8 cellular contexts compared by ENCODE assay signal in the genomic region with DNA sequence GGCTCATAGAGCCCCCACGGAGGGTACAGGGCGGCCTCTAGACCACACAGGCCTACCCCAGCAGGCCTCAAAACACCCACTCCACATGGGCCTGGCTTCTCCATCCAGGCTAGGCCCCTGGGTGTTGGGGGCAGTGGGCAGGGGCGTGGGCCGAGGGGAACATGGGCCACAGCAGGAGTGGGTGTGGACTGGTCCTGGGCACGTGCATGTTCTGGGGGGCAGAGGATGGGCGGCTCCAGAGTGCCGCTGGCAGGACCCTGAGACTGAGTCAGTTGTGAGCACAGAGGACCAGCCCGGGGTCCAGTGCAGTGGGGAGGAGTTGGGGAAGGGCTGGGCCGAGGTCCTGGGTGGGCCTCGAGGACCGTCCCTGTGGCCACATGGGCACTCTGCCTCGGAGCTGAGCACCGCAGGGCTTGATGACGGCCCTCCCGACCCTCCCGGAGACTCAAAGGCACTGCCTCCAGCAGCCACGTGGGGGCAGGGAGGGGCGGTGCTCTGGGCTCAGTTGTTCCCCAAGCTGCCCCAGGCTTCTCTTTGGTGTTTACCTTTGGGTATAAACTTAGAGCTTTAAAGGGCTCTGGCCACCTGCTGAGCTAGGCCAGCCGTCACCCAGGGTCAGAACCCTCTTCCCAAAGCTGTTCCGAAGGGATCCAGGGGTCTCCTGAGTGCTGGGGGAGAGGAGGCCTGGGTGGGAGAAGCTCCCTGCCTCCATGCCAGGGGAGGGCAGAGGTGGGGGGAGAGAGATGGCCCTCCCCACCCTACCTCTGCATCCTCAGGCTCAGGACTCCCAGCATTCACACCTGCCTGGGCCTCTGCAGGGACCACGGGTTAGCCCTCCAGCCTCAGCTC.
DNase-seq lines count a peak whose midpoint lies in the region; ATAC-seq and TF ChIP-seq lines count a peak whose summit lies in the region.

No MANE protein-coding gene starts in this region.

- DNase-seq in activated gamma-delta T cell treated with Interleukin-2 at 50 U/mL for 16 hours = peak; percentile 60
- DNase-seq in activated gamma-delta T cell (lab: John Stamatoyannopoulos, UW) = no peak
- peak; percentile 70 to 75 for DNase-seq in SHP77 (lab: John Stamatoyannopoulos, UW)
- DNase-seq in activated naive CD4-positive, alpha-beta T cell treated with anti-CD3 and anti-CD28 coated beads for 36 hours = peak; percentile 58
- DNase-seq in germinal center (ENCODE audit: low spot score) = peak; percentile 58
- no peak for DNase-seq in retinal pigment epithelial cell (ENCODE audit: low read depth)
- DNase-seq in NK-92 (lab: John Stamatoyannopoulos, UW; ENCODE audit: unreplicated experiment) = no peak

- H3K4me3 ChIP-seq in retinal pigment epithelial cell (ENCODE audit: low read length) = no peak overlapping the region

- peak; percentile 57 for TF ChIP-seq CTCF in retinal pigment epithelial cell (conservative IDR thresholded peaks at IDR 0.05; ENCODE audit: low read depth, low read length)

- no peaks in the 10 kb centered on the region for H3K27me3 Mint-ChIP-seq in activated naive CD4-positive, alpha-beta T cell treated with anti-CD3 and anti-CD28 coated beads for 36 hours (ENCODE audit: low read depth)

- H3K4me3 Mint-ChIP-seq in activated naive CD4-positive, alpha-beta T cell treated with anti-CD3 and anti-CD28 coated beads for 36 hours = no peak overlapping the region

- CTCF ChIA-PET in activated naive CD4-positive, alpha-beta T cell treated with anti-CD3 and anti-CD28 coated beads for 36 hours (lab: Charles Lee) = interaction anchor here (0.6 to 1.3 kb wide), 4 partner anchors 35 to 117 kb away, joined by 3 to 4 read pairs (median 3); a partner anchor contains a TSS

- H3K36me3 Mint-ChIP-seq in activated naive CD4-positive, alpha-beta T cell treated with anti-CD3 and anti-CD28 coated beads for 36 hours (ENCODE audit: low read depth) = peaks cover 16% of the 10 kb centered on the region

- peaks cover 4% of the 10 kb centered on the region for H3K4me1 Mint-ChIP-seq in activated naive CD4-positive, alpha-beta T cell treated with anti-CD3 and anti-CD28 coated beads for 36 hours (ENCODE audit: low read depth)

- H3K27ac Mint-ChIP-seq in activated naive CD4-positive, alpha-beta T cell treated with anti-CD3 and anti-CD28 coated beads for 36 hours = no peak overlapping the region

- intact Hi-C loops in activated naive CD4-positive, alpha-beta T cell treated with anti-CD3 and anti-CD28 coated beads for 36 hours (cut with micrococcal nuclease) = loop anchor here (5.0 kb wide), 1 partner anchor 71 kb away; no protein-coding TSS in a partner anchor

- H3K9me3 Mint-ChIP-seq in activated naive CD4-positive, alpha-beta T cell treated with anti-CD3 and anti-CD28 coated beads for 36 hours = no peaks in the 10 kb centered on the region

- ATAC-seq in GM19452 (IDR thresholded peaks at IDR 0.05; ENCODE audit: unreplicated experiment) = no peak

Comparison
In these comparisons a context has a peak if more than half of its experiments do, and no peak if none do; other contexts are left out.
1. DNase-seq: peak in activated gamma-delta T cell treated with Interleukin-2 at 50 U/mL for 16 hours (single experiment), SHP77 (2 of 2), activated naive CD4-positive, alpha-beta T cell treated with anti-CD3 and anti-CD28 coated beads for 36 hours (single experiment) and germinal center (single experiment); none in activated gamma-delta T cell (single experiment), retinal pigment epithelial cell (single experiment) and NK-92 (single experiment).